12 cellular contexts compared by ENCODE assay signal in the genomic region with DNA sequence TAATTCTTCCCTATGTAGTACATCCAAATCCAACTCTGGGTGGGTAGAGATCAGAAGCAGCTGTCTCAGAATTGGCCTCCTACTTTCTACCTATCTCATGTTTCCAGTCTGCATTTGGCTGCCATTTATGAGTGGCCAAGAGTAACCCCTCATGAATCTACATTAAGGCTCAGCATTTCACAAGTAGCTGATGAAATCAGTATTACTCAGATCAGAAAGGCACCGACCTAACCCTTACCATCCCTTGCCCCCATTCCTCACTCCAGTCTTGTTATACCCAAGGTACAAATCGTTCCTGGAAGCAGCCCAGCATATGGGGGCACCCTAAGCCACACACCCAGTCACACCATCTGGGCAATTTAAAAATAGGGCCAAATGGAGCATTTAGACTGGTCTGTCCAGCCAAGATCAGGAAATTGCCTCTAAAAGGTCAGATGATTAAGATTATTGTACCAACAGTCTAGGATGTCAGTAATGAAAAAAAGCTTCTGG. TPM values are rescaled to one million over a fixed set of nuclear protein-coding genes. Genes with fewer than 3 reads are reported as not detected.
DNase-seq lines count a peak whose midpoint lies in the region; ATAC-seq and TF ChIP-seq lines count a peak whose summit lies in the region.
"Had no signal": no experiment of that assay in that cellular context is flagged by ENCODE, and none has a peak within 500 bp of the region (broad histone marks: within the 10 kb centered on the region; RNA-seq: fewer than 3 reads in every experiment).

No MANE protein-coding gene starts in this region.

- H3K27ac Mint-ChIP-seq in naive thymus-derived CD8-positive, alpha-beta T cell, result peak overlapping the region; percentile 51 to 98 (median 74)

- H3K27me3 Mint-ChIP-seq in naive thymus-derived CD8-positive, alpha-beta T cell, result no peaks in the 10 kb centered on the region

- H3K36me3 ChIP-seq in DND-41 (ENCODE audit: insufficient read depth, low read length) (no peaks in the 10 kb centered on the region), mammary epithelial cell (ENCODE audit: insufficient read depth, low read length) (no peaks in the 10 kb centered on the region), esophagus muscularis mucosa (no peaks in the 10 kb centered on the region)

- no peak for TF ChIP-seq POLR2A in esophagus muscularis mucosa (IDR thresholded peaks at IDR 0.05; ENCODE audit: low read depth)

- WGBS in mammary epithelial cell (ENCODE audit: low coverage, missing lambda C conversion rate), result 62% methylated on average over 2 of the region's 2 CpGs
- WGBS in esophagus muscularis mucosa, result 76% methylated on average over 2 of the region's 2 CpGs

- H3K4me3 ChIP-seq in DND-41 (ENCODE audit: low read depth in 1 of 2, low read length in 2 of 2) (no peak overlapping the region), mammary epithelial cell (replicated peaks in 1 of 3; ENCODE audit: insufficient read depth in 1 of 3, low read depth in 2 of 3, low read length in 3 of 3) (no peak overlapping the region), esophagus muscularis mucosa (no peak overlapping the region)

- H3K9me3 ChIP-seq in DND-41 (ENCODE audit: insufficient read depth, low read length, severe bottlenecking), result peaks cover 7% of the 10 kb centered on the region
- H3K9me3 ChIP-seq in mammary epithelial cell (replicated peaks; ENCODE audit: insufficient read depth, low read length), result no peaks in the 10 kb centered on the region
- no peaks in the 10 kb centered on the region for H3K9me3 ChIP-seq in esophagus muscularis mucosa

- ATAC-seq in DND-41 (ENCODE audit: insufficient read depth, low read depth) (no peak), HG03520 (IDR thresholded peaks at IDR 0.05; ENCODE audit: unreplicated experiment) (no peak)
- no peak for ATAC-seq in naive thymus-derived CD8-positive, alpha-beta T cell
- ATAC-seq: activated CD4-positive, CD25-positive, alpha-beta regulatory T cell treated with anti-CD3 and anti-CD28 coated beads, Interleukin-2, amount 50 U/mL, for 24 hours; esophagus mucosa; HepG2 had no signal

- no peaks in the 10 kb centered on the region for H3K79me2 ChIP-seq in DND-41 (ENCODE audit: insufficient read depth, low read length)
- no peaks in the 10 kb centered on the region for H3K79me2 ChIP-seq in mammary epithelial cell (ENCODE audit: insufficient read depth, low read length)
- H3K79me2 ChIP-seq: parathyroid adenoma had no signal

- peaks cover 10 to 13% (median 10%) of the 10 kb centered on the region in 3 donors for H3K36me3 Mint-ChIP-seq in naive thymus-derived CD8-positive, alpha-beta T cell

- TF ChIP-seq EP300 in esophagus muscularis mucosa (IDR thresholded peaks at IDR 0.05), result no peak

- H3K4me1 ChIP-seq in DND-41 (ENCODE audit: insufficient read depth, low read length) (peaks cover 49% of the 10 kb centered on the region), mammary epithelial cell (ENCODE audit: insufficient read depth, low read length) (peaks cover 23% of the 10 kb centered on the region), esophagus muscularis mucosa (peaks cover 0 to 7% (median 0%) of the 10 kb centered on the region in 4 donors)

- H3K4me1 Mint-ChIP-seq in naive thymus-derived CD8-positive, alpha-beta T cell, result peaks cover 38 to 88% (median 77%) of the 10 kb centered on the region in 4 donors

- in situ Hi-C loops in mammary epithelial cell (cut with MboI; ENCODE audit: low sequenced_read_pairs in 2 of 2), result no loop called here

- BruUV-seq in mammary epithelial cell (replicated peaks; lab: Mats Ljungman, UMichigan), result no TSS peak

- H3K27ac ChIP-seq in DND-41 (ENCODE audit: low read length) (peak overlapping the region; percentile 40), mammary epithelial cell (ENCODE audit: insufficient read depth, low read depth, low read length) (no peak overlapping the region), esophagus muscularis mucosa (replicated peaks in 1 of 4) (no peak overlapping the region)
- H3K27ac ChIP-seq: parathyroid adenoma had no signal

- H3K9me3 Mint-ChIP-seq in naive thymus-derived CD8-positive, alpha-beta T cell, result peaks cover 0 to 10% (median 0%) of the 10 kb centered on the region in 9 donors

- dilution Hi-C loops in mammary epithelial cell (cut with HindIII; ENCODE audit: low sequenced_read_pairs), result no loop called here

- H3K4me2 ChIP-seq in DND-41 (ENCODE audit: insufficient read depth, low read length) (no peak overlapping the region), mammary epithelial cell (ENCODE audit: insufficient read depth, low read depth, low read length) (no peak overlapping the region)

- H2AFZ ChIP-seq in DND-41 (ENCODE audit: low read depth, low read length), result no peak overlapping the region
- H2AFZ ChIP-seq in mammary epithelial cell (ENCODE audit: low read depth, low read length), result peak overlapping the region; percentile 34
- H2AFZ ChIP-seq: parathyroid adenoma had no signal

- intact Hi-C loops in mammary epithelial cell (cut with micrococcal nuclease) (no loop called here), esophagus muscularis mucosa (cut with DNase I) (no loop called here)

- H3K4me3 Mint-ChIP-seq in naive thymus-derived CD8-positive, alpha-beta T cell, result no peak overlapping the region

- DNase-seq in DND-41, result no peak
- DNase-seq in LHCN-M2 (ENCODE audit: low read depth), result peak; percentile 100
- peak; percentile 33 for DNase-seq in mammary epithelial cell
- DNase-seq in naive thymus-derived CD8-positive, alpha-beta T cell, result no peak
- no peak for DNase-seq in OCI-M1 (lab: John Stamatoyannopoulos, UW)
- DNase-seq in NCI-H1417 treated with DMSO at 0.1 percent for 48 hours (lab: John Stamatoyannopoulos, UW), result no peak
- DNase-seq in esophagus muscularis mucosa (ENCODE audit: extremely low spot score), result no peak

- H3K9ac ChIP-seq in DND-41 (ENCODE audit: low read depth, low read length) (no peak overlapping the region), mammary epithelial cell (ENCODE audit: insufficient read depth, low read length) (no peak overlapping the region)
- H3K9ac ChIP-seq: parathyroid adenoma had no signal

- CTCF ChIA-PET in mammary epithelial cell (lab: Charles Lee; ENCODE audit: low non-redundant PET), result no interaction called here

- H3K27me3 ChIP-seq in DND-41 (ENCODE audit: insufficient read depth, low read length, poor library complexity), result no peaks in the 10 kb centered on the region
- H3K27me3 ChIP-seq in mammary epithelial cell (ENCODE audit: insufficient read depth, low read length), result no peaks in the 10 kb centered on the region
- H3K27me3 ChIP-seq in esophagus muscularis mucosa, result no peaks in the 10 kb centered on the region

- POLR2A ChIA-PET in naive thymus-derived CD8-positive, alpha-beta T cell (lab: Charles Lee), result interaction anchor here (1.7 to 10.5 kb wide), 3 partner anchors 18 to 36 kb away, joined by 5 to 194 read pairs (median 85); a partner anchor contains a TSS

- H4K20me1 ChIP-seq in DND-41 (ENCODE audit: insufficient read depth, low read length) (no peaks in the 10 kb centered on the region), mammary epithelial cell (ENCODE audit: insufficient read depth, low read length) (no peaks in the 10 kb centered on the region)

- TF ChIP-seq CTCF in DND-41 (IDR thresholded peaks at IDR 0.05; ENCODE audit: borderline replicate concordance, extremely low read depth, low read length, poor library complexity, severe bottlenecking) (no peak), mammary epithelial cell (conservative IDR thresholded peaks at IDR 0.05 in 1 of 2, IDR thresholded peaks at IDR 0.05 in 1 of 2; ENCODE audit: extremely low read depth in 1 of 2, insufficient read depth in 1 of 2, low read depth in 1 of 2, low read length in 2 of 2) (no peak), esophagus muscularis mucosa (IDR thresholded peaks at IDR 0.05) (no peak)

RNA-seq across cellular contexts. Expression of a gene that starts 37.0 kb away (rescaled TPM):
- total RNA-seq in LHCN-M2 (2014; rRNA removed) (0.52 and 0.64 TPM in 2 replicates), mammary epithelial cell (not detected), esophagus muscularis mucosa (1 to 10 TPM in 1 of 4 donors, under 1 TPM in 3; under 0.01 to 2.2 (median 0.28) TPM)
- 0.06 TPM for polyA plus RNA-seq in LHCN-M2 (2012)
- not detected for polyA plus RNA-seq in mammary epithelial cell
- polyA minus RNA-seq in mammary epithelial cell, result not detected
- 100 to 1,000 TPM; 128 to 133 TPM for total RNA-seq in naive thymus-derived CD8-positive, alpha-beta T cell
- 10 to 100 TPM; 15.8 to 32.0 (median 29.3) TPM for polyA plus RNA-seq in naive thymus-derived CD8-positive, alpha-beta T cell
- total RNA-seq: HepG2 had no signal
- polyA plus RNA-seq: HepG2 had no signal

Comparison
In these comparisons a context has a peak if more than half of its experiments do, and no peak if none do; other contexts are left out.
1. DNase-seq: peak in LHCN-M2 (single experiment) and mammary epithelial cell (single experiment); none in DND-41 (single experiment), naive thymus-derived CD8-positive, alpha-beta T cell (0 of 10), OCI-M1 (single experiment), NCI-H1417 treated with DMSO at 0.1 percent for 48 hours (single experiment) and esophagus muscularis mucosa (single experiment).
2. RNA of a gene that starts 37.0 kb away (total RNA-seq): 128 to 133 TPM in naive thymus-derived CD8-positive, alpha-beta T cell; 0.52 to 0.64 TPM in LHCN-M2, under 0.01 to 2.2 TPM in esophagus muscularis mucosa and not detected in mammary epithelial cell; every median in the first group is over 10 times any median in the second.